34 cellular contexts compared by ENCODE assay signal in genomic region chr5:133721365-133721764, GRCh38.
"Had no signal": no experiment of that assay in that cellular context is flagged by ENCODE, and none has a peak within 500 bp of the region (broad histone marks: within the 10 kb centered on the region; RNA-seq: fewer than 3 reads in every experiment).

No MANE protein-coding gene starts in this region.

- H3K36me3 ChIP-seq: MG63 had no signal

- H3K4me3 ChIP-seq: MG63 had no signal

- DNase-seq: Karpas-422, Kasumi-1, MG63, MM.1S, MV-4-11, NCI-H1048, NCI-H1092, NCI-H1092 treated with DMSO at 0.1 percent for 48 hours, NCI-H1105, NCI-H1105 treated with DMSO at 0.1 percent for 48 hours, NCI-H1417, NCI-H1417 treated with DMSO at 0.1 percent for 48 hours, NCI-H1436, NCI-H1436 treated with DMSO at 0.1 percent for 48 hours, NCI-H146, NCI-H1694, NCI-H1694 treated with DMSO at 0.1 percent for 48 hours, NCI-H187, NCI-H187 treated with DMSO at 0.1 percent for 48 hours, NCI-H1930, NCI-H2029, NCI-H2029 treated with DMSO at 0.1 percent for 48 hours, NCI-H2081, NCI-H2081 treated with DMSO at 0.1 percent for 48 hours, NCI-H2107, NCI-H2171, NCI-H2171 treated with DMSO at 0.1 percent for 48 hours, NCI-H2227 treated with DMSO at 0.1 percent for 48 hours, NCI-H226, NCI-H345, NCI-H446, NCI-H446 treated with DMSO at 0.1 percent for 48 hours, NCI-H510A, NCI-H510A treated with DMSO at 0.1 percent for 48 hours had no signal
